8 cellular contexts compared by ENCODE assay signal in genomic region chr16:23801387-23801786, GRCh38. TPM values are rescaled to one million over a fixed set of nuclear protein-coding genes. Genes with fewer than 3 reads are reported as not detected.
DNase-seq lines count a peak whose midpoint lies in the region; ATAC-seq, FAIRE-seq and TF ChIP-seq lines count a peak whose summit lies in the region.

No MANE protein-coding gene starts in this region.

- no peak overlapping the region for H3K4me2 ChIP-seq in osteoblast (ENCODE audit: insufficient read depth, low read length)

- no peaks in the 10 kb centered on the region for H3K27me3 ChIP-seq in osteoblast (ENCODE audit: insufficient read depth, low read length)
- H3K27me3 ChIP-seq in thyroid gland, result no peaks in the 10 kb centered on the region

- FAIRE-seq in frontal cortex (lab: Jason Lieb, UNC), result no peak

- WGBS in thyroid gland, 2 donors, result 3 to 11% methylated on average over 4 to 5 of the region's 5 CpGs

- H3K4me1 ChIP-seq in osteoblast (ENCODE audit: insufficient read depth, low read length) (peaks cover 5% of the 10 kb centered on the region), thyroid gland (no peaks in the 10 kb centered on the region)

- no peak overlapping the region for H3K4me3 ChIP-seq in osteoblast (ENCODE audit: insufficient read depth, low read length)
- H3K4me3 ChIP-seq in thyroid gland (replicated peaks in 1 of 3), result no peak overlapping the region

- TF ChIP-seq CTCF in osteoblast (IDR thresholded peaks at IDR 0.05; ENCODE audit: extremely low read depth, low read depth, low read length) (peak; percentile 71), thyroid gland (IDR thresholded peaks at IDR 0.05) (peak in 5 of 6 experiments; percentile 33 to 57 (median 39))

- H3K36me3 ChIP-seq in osteoblast (ENCODE audit: insufficient read depth, low read length) (no peaks in the 10 kb centered on the region), thyroid gland (no peaks in the 10 kb centered on the region)

- no peaks in the 10 kb centered on the region for H3K9me3 ChIP-seq in osteoblast (ENCODE audit: low read depth, low read length)
- no peaks in the 10 kb centered on the region for H3K9me3 ChIP-seq in thyroid gland

- ATAC-seq in GM21737 (IDR thresholded peaks at IDR 0.05; ENCODE audit: unreplicated experiment), result no peak

- H2AFZ ChIP-seq in osteoblast (ENCODE audit: low read length), result no peak overlapping the region

- intact Hi-C loops in thyroid gland (cut with DNase I), result loop anchor here (5.0 to 10.0 kb wide), 2 partner anchors 206 to 233 kb away; no protein-coding TSS in a partner anchor

- no peak for TF ChIP-seq POLR2A in thyroid gland (IDR thresholded peaks at IDR 0.05)

- DNase-seq in COR-L47 (lab: John Stamatoyannopoulos, UW), result peak; percentile 14
- DNase-seq in HuH-7.5 (ENCODE audit: low spot score), result peak; percentile 21
- peak; percentile 90 for DNase-seq in RPMI8226
- peak; percentile 66 for DNase-seq in activated T-helper 9 cell treated with anti-CD3 and anti-CD28 coated beads, Interleukin-2, amount 50 U/mL, for 16 hours (ENCODE audit: low read depth)
- peak; percentile 24 to 51 for DNase-seq in frontal cortex (ENCODE audit: low spot score in 2 of 2)
- peak; percentile 88 for DNase-seq in osteoblast (ENCODE audit: insufficient read length, low spot score, missing footprints)
- DNase-seq in thyroid gland, result peak; percentile 59 to 72

- no peaks in the 10 kb centered on the region for H4K20me1 ChIP-seq in osteoblast (ENCODE audit: insufficient read depth, low read length)

- no peak overlapping the region for H3K27ac ChIP-seq in osteoblast (ENCODE audit: low read depth, low read length)
- no peak overlapping the region for H3K27ac ChIP-seq in thyroid gland

- H3K79me2 ChIP-seq in osteoblast (ENCODE audit: insufficient read depth, low read length), result no peaks in the 10 kb centered on the region

RNA-seq across cellular contexts. Expression of gene PRKCB, which starts 34.4 kb away (rescaled TPM):
- 49.3 TPM for total RNA-seq in frontal cortex
- total RNA-seq in osteoblast, result under 0.01 TPM in 2 replicates
- 1 to 10 TPM; 2.0 to 8.6 (median 4.0) TPM for total RNA-seq in thyroid gland

RNA-seq across cellular contexts. Expression of gene CHP2, which starts 46.6 kb away (rescaled TPM):
- total RNA-seq in frontal cortex (1.2 TPM), osteoblast (not detected in 2 replicates), thyroid gland (not detected)

Comparison
In these comparisons a context has a peak if more than half of its experiments do, and no peak if none do; other contexts are left out.
1. DNase-seq: peak in every context shown above with its lines; median percentile 90 in RPMI8226; 88 in osteoblast; 66 in activated T-helper 9 cell treated with anti-CD3 and anti-CD28 coated beads, Interleukin-2, amount 50 U/mL, for 16 hours; 66 in thyroid gland; 38 in frontal cortex; 21 in HuH-7.5; 14 in COR-L47.